ENCODE assay signal across 1 cellular context in genomic region chr7:957418-958220, GRCh38.
A peak's percentile ranks its signal among the peaks of the same experiment; 100 is the strongest.
TF ChIP-seq lines count a peak whose summit lies in the region.

No MANE protein-coding gene starts in this region.

TF ChIP-seq in HepG2, 621 proteins besides CTCF, POLR2A, EP300 and RAD21 (continued from another document and continues in another):
- TF ChIP-seq AHDC1 (CRISPR knock-in tag; IDR thresholded peaks at IDR 0.05; ENCODE audit: borderline replicate concordance) (peak; percentile 83; the same call in 1 of the 2 replicates), TP53 (CRISPR knock-in tag; conservative IDR thresholded peaks at IDR 0.05) (peak; percentile 79; the same call in 1 of the 2 replicates), SMAD9 (CRISPR knock-in tag; IDR thresholded peaks at IDR 0.05) (peak; percentile 82), MAX (IDR thresholded peaks at IDR 0.05) (peak; percentile 91), ZFP36L1 (CRISPR knock-in tag; IDR thresholded peaks at IDR 0.05) (peak; percentile 98), ZFY (CRISPR knock-in tag; IDR thresholded peaks at IDR 0.05) (peak; percentile 97), FOXK2 (IDR thresholded peaks at IDR 0.05) (0 out of 2 replicates have a peak, but pooled peaks have one; percentile 20), MBNL3 (CRISPR knock-in tag; conservative IDR thresholded peaks at IDR 0.05) (no peak), RFX3 (CRISPR knock-in tag; IDR thresholded peaks at IDR 0.05) (no peak), ZBTB3 (CRISPR knock-in tag; IDR thresholded peaks at IDR 0.05; ENCODE audit: borderline replicate concordance, low read depth) (no peak), NFE2L2 (IDR thresholded peaks at IDR 0.05; ENCODE audit: low read length) (no peak), RNF219 (CRISPR knock-in tag; IDR thresholded peaks at IDR 0.05) (peak; percentile 37; the same call in 1 of the 2 replicates), HNF1B (CRISPR knock-in tag; IDR thresholded peaks at IDR 0.05) (peak; percentile 80; the same call in 1 of the 2 replicates), EED (CRISPR knock-in tag; IDR thresholded peaks at IDR 0.05) (peak; percentile 44), TBP (CRISPR knock-in tag; IDR thresholded peaks at IDR 0.05) (no peak), MXD4 (CRISPR knock-in tag; IDR thresholded peaks at IDR 0.05) (peak; percentile 87), RXRB (CRISPR knock-in tag; IDR thresholded peaks at IDR 0.05; ENCODE audit: borderline replicate concordance) (peak; percentile 66), PHF8 (CRISPR knock-in tag; IDR thresholded peaks at IDR 0.05) (peak; percentile 74), ZMYM2 (CRISPR knock-in tag; IDR thresholded peaks at IDR 0.05) (peak; percentile 96), RFX1 (IDR thresholded peaks at IDR 0.05) (no peak), DNMT1 (CRISPR knock-in tag; IDR thresholded peaks at IDR 0.05) (peak; percentile 5; the same call in 1 of the 2 replicates), RFXAP (CRISPR knock-in tag; IDR thresholded peaks at IDR 0.05; ENCODE audit: borderline replicate concordance) (peak; percentile 65; the same call in 1 of the 2 replicates), FOXM1 (CRISPR knock-in tag; IDR thresholded peaks at IDR 0.05) (no peak; the same call in 1 of the 2 replicates), ZNF24 (IDR thresholded peaks at IDR 0.05) (no peak), HOXA7 (CRISPR knock-in tag; IDR thresholded peaks at IDR 0.05) (no peak), GPBP1L1 (CRISPR knock-in tag; IDR thresholded peaks at IDR 0.05) (no peak), ZKSCAN5 (CRISPR knock-in tag; IDR thresholded peaks at IDR 0.05) (no peak; the same call in 1 of the 2 replicates), SRF (IDR thresholded peaks at IDR 0.05; ENCODE audit: low read depth, low read length) (no peak), ZNF816 (CRISPR knock-in tag; IDR thresholded peaks at IDR 0.05; ENCODE audit: borderline replicate concordance) (peak; percentile 95; the same call in 1 of the 2 replicates), ZNF737 (CRISPR knock-in tag; IDR thresholded peaks at IDR 0.05; ENCODE audit: borderline replicate concordance) (no peak), MTF2 (CRISPR knock-in tag; IDR thresholded peaks at IDR 0.05; ENCODE audit: borderline replicate concordance) (no peak), ZNF639 (CRISPR knock-in tag; conservative IDR thresholded peaks at IDR 0.05) (no peak; the same call in 1 of the 2 replicates), SMAD1 (CRISPR knock-in tag; IDR thresholded peaks at IDR 0.05; ENCODE audit: borderline replicate concordance, low read depth) (peak; percentile 89; the same call in 1 of the 2 replicates), HMGXB3 (CRISPR knock-in tag; IDR thresholded peaks at IDR 0.05; ENCODE audit: borderline replicate concordance) (peak; percentile 60)
- TF ChIP-seq, protein P1, sequence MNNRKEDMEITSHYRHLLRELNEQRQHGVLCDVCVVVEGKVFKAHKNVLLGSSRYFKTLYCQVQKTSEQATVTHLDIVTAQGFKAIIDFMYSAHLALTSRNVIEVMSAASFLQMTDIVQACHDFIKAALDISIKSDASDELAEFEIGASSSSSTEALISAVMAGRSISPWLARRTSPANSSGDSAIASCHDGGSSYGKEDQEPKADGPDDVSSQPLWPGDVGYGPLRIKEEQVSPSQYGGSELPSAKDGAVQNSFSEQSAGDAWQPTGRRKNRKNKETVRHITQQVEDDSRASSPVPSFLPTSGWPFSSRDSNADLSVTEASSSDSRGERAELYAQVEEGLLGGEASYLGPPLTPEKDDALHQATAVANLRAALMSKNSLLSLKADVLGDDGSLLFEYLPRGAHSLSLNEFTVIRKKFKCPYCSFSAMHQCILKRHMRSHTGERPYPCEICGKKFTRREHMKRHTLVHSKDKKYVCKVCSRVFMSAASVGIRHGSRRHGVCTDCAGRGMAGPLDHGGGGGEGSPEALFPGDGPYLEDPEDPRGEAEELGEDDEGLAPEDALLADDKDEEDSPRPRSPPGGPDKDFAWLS (CRISPR knock-in tag; IDR thresholded peaks at IDR 0.05; ENCODE audit: borderline replicate concordance): 0 out of 2 replicates have a peak, but pooled peaks have one; percentile 45
- TF ChIP-seq, protein P2, sequence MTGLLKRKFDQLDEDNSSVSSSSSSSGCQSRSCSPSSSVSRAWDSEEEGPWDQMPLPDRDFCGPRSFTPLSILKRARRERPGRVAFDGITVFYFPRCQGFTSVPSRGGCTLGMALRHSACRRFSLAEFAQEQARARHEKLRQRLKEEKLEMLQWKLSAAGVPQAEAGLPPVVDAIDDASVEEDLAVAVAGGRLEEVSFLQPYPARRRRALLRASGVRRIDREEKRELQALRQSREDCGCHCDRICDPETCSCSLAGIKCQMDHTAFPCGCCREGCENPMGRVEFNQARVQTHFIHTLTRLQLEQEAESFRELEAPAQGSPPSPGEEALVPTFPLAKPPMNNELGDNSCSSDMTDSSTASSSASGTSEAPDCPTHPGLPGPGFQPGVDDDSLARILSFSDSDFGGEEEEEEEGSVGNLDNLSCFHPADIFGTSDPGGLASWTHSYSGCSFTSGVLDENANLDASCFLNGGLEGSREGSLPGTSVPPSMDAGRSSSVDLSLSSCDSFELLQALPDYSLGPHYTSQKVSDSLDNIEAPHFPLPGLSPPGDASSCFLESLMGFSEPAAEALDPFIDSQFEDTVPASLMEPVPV (CRISPR knock-in tag; IDR thresholded peaks at IDR 0.05): peak; percentile 97
- TF ChIP-seq, protein P3, sequence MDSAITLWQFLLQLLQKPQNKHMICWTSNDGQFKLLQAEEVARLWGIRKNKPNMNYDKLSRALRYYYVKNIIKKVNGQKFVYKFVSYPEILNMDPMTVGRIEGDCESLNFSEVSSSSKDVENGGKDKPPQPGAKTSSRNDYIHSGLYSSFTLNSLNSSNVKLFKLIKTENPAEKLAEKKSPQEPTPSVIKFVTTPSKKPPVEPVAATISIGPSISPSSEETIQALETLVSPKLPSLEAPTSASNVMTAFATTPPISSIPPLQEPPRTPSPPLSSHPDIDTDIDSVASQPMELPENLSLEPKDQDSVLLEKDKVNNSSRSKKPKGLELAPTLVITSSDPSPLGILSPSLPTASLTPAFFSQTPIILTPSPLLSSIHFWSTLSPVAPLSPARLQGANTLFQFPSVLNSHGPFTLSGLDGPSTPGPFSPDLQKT (CRISPR knock-in tag; IDR thresholded peaks at IDR 0.05; ENCODE audit: borderline replicate concordance): 0 out of 2 replicates have a peak, but pooled peaks have one; percentile 56
